9 cellular contexts compared by ENCODE assay signal in the genomic region with DNA sequence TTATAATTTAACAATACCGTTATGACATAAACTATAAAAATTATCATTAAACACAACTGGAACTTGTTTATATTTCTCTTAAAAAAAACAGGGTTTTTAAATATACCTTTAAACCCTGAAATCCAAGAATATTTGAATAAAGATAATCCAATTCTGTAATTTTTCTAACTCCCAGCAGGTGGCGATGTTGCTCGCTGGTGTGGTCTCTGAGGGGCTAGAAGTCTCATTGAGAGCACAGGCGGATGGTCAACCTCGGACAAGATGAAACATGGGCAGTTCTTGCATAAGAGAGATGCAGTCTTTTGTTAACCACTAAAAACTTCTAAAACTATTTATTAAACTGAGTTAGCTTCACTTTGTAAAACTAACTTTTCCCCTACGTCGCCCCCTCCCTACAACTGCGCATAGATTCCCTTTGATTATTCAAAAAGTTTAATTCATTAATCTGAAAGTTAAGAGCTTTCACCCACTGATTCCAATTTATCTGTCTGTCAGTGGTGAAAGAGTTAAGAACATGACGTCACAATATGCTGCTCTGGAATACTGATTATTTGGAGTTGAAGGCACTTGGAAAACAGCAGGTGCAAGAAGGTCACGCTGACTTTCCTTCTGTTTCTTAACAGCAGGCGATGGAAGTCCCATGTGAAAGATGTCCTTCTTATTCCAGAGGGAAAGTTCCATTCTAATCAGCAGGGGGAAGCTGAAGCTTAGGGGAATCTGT. TPM values are rescaled to one million over a fixed set of nuclear protein-coding genes. Genes with fewer than 3 reads are reported as not detected.
DNase-seq lines count a peak whose midpoint lies in the region; ATAC-seq and TF ChIP-seq lines count a peak whose summit lies in the region.
"Had no signal": no experiment of that assay in that cellular context is flagged by ENCODE, and none has a peak within 500 bp of the region (broad histone marks: within the 10 kb centered on the region; RNA-seq: fewer than 3 reads in every experiment).

No MANE protein-coding gene starts in this region.

- H3K36me3 ChIP-seq in HUES48 (ENCODE audit: control insufficient read depth, insufficient read depth, low read length) (no peaks in the 10 kb centered on the region), RWPE2 (ENCODE audit: low read depth) (no peaks in the 10 kb centered on the region), iPS DF 6.9 (ENCODE audit: control insufficient read depth, insufficient read depth, low read length) (no peaks in the 10 kb centered on the region)

- H3K4me1 ChIP-seq in HUES48 (ENCODE audit: control insufficient read depth, insufficient read depth, low read length) (peaks cover 24% of the 10 kb centered on the region), RWPE2 (ENCODE audit: insufficient read depth, poor library complexity, severe bottlenecking) (no peaks in the 10 kb centered on the region), iPS DF 6.9 (ENCODE audit: control insufficient read depth, insufficient read depth, low read length) (no peaks in the 10 kb centered on the region; the same call in 1 of the 2 replicates)

- H3K4me3 ChIP-seq in HUES48 (ENCODE audit: low read depth, low read length) (no peak overlapping the region), RWPE2 (ENCODE audit: severe bottlenecking) (no peak overlapping the region), iPS DF 6.9 (ENCODE audit: low read length) (no peak overlapping the region)

- DNase-seq in Daoy (ENCODE audit: low read depth) (peak; percentile 48), RWPE2 (ENCODE audit: low spot score) (no peak), brain pericyte (ENCODE audit: low read depth, low spot score) (peak; percentile 18), iPS DF 6.9 (ENCODE audit: low read depth, low spot score) (peak; percentile 60), smooth muscle cell of the brain vasculature (ENCODE audit: low read depth, low spot score) (peak; percentile 57), GM19240 (ENCODE audit: insufficient read length, low spot score) (no peak)

- no peaks in the 10 kb centered on the region for H3K27me3 ChIP-seq in HUES48 (ENCODE audit: control insufficient read depth, insufficient read depth, low read length)
- H3K27me3 ChIP-seq in RWPE2 (ENCODE audit: insufficient read depth, poor library complexity, severe bottlenecking): no peaks in the 10 kb centered on the region
- no peaks in the 10 kb centered on the region for H3K27me3 ChIP-seq in iPS DF 6.9 (ENCODE audit: control insufficient read depth, insufficient read depth, low read length)

- H3K9me3 ChIP-seq in HUES48 (ENCODE audit: control insufficient read depth, insufficient read depth, low read length): peaks cover 19% of the 10 kb centered on the region
- H3K9me3 ChIP-seq in RWPE2 (ENCODE audit: severe bottlenecking): no peaks in the 10 kb centered on the region
- no peaks in the 10 kb centered on the region; the same call in 1 of the 2 replicates for H3K9me3 ChIP-seq in iPS DF 6.9 (ENCODE audit: control insufficient read depth, insufficient read depth, low read length)

- peak overlapping the region; percentile 97 for H3K27ac ChIP-seq in HUES48 (ENCODE audit: low read depth, low read length)
- H3K27ac ChIP-seq in RWPE2 (ENCODE audit: poor library complexity, severe bottlenecking): no peak overlapping the region
- no peak overlapping the region for H3K27ac ChIP-seq in iPS DF 6.9 (ENCODE audit: low read length)

- peak; percentile 91 for TF ChIP-seq CTCF in RWPE2 (IDR thresholded peaks at IDR 0.05; ENCODE audit: poor library complexity, severe bottlenecking)

- no CpG with 5 or more reads among the region's 11 CpGs for WGBS in iPS DF 6.9 (ENCODE audit: insufficient coverage, insufficient read length)

- ATAC-seq in RWPE2 (ENCODE audit: low read depth) (no peak), GM21367 (IDR thresholded peaks at IDR 0.05; ENCODE audit: unreplicated experiment) (no peak)

- H3K9ac ChIP-seq in HUES48 (ENCODE audit: low read depth, low read length): peak overlapping the region; percentile 33; the same call in 1 of the 2 replicates

RNA-seq across cellular contexts. Expression of gene DMP1, which starts 29.5 kb away (rescaled TPM):
- not detected in 2 replicates for total RNA-seq in Daoy (2014; rRNA removed; shearing (Covaris generic))
- total RNA-seq: activated CD8-positive, alpha-beta memory T cell treated with anti-CD3 and anti-CD28 coated beads for 36 hours had no signal

Comparison
In these comparisons a context has a peak if more than half of its experiments do, and no peak if none do; other contexts are left out.
1. DNase-seq: peak in Daoy (single experiment), brain pericyte (single experiment), iPS DF 6.9 (single experiment) and smooth muscle cell of the brain vasculature (single experiment); none in RWPE2 (single experiment) and GM19240 (single experiment).